In the genomic region with DNA sequence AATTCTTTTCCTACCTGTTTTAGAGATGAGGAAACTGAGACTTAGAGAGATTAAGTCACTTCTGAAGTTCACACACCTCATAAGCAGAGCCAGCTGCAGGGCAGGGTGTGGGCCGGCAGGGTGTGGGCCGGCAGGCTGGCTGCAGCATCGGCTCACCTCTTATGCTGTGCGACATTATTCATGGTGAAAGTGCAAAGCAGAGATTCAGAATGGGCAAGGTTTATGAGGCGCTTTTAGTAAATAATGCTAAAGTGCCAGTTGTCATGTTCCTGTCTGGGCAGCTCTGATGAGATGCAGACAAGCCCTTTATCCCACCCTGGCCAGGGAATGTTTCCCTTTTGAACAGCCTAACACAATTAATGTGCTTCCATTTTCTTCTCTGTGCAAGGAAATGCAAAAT, we compare ENCODE assay signal across 16 cellular contexts. TPM values are rescaled to one million over a fixed set of nuclear protein-coding genes. Genes with fewer than 3 reads are reported as not detected.
"Had no signal": no experiment of that assay in that cellular context is flagged by ENCODE, and none has a peak within 500 bp of the region (broad histone marks: within the 10 kb centered on the region; RNA-seq: fewer than 3 reads in every experiment).

No MANE protein-coding gene starts in this region.

- H3K9me3 ChIP-seq: left ventricle myocardium inferior, neutrophil had no signal

- H3K27me3 ChIP-seq: hepatocyte, neutrophil had no signal

- H3K36me3 ChIP-seq: brain microvascular endothelial cell, left ventricle myocardium inferior, neutrophil had no signal

- H3K27ac ChIP-seq: brain microvascular endothelial cell, epithelial cell of prostate, hepatocyte, left ventricle myocardium inferior, neutrophil had no signal

- H3K36me3 Mint-ChIP-seq: activated CD4-positive, alpha-beta memory T cell treated with anti-CD3 and anti-CD28 coated beads for 36 hours; activated naive CD4-positive, alpha-beta T cell treated with anti-CD3 and anti-CD28 coated beads, Interleukin-2, amount 50 U/mL, for 72 hours; naive thymus-derived CD8-positive, alpha-beta T cell; stimulated activated memory B cell treated with anti-CD40 and anti-IgM and Interleukin-4, amounts not matched to agents 10 μg/mL and 1 μg/mL and 100 μg/mL, for 72 hours had no signal

- H3K4me1 ChIP-seq: left ventricle myocardium inferior had no signal

- H3K4me1 Mint-ChIP-seq: stimulated activated memory B cell treated with anti-CD40 and anti-IgM and Interleukin-4, amounts not matched to agents 10 μg/mL and 1 μg/mL and 100 μg/mL, for 72 hours had no signal

- H2AFZ ChIP-seq: hepatocyte had no signal

- H3K27ac Mint-ChIP-seq: activated CD4-positive, alpha-beta memory T cell treated with anti-CD3 and anti-CD28 coated beads for 36 hours; stimulated activated memory B cell treated with anti-CD40 and anti-IgM and Interleukin-4, amounts not matched to agents 10 μg/mL and 1 μg/mL and 100 μg/mL, for 72 hours had no signal

- DNase-seq: activated CD4-positive, alpha-beta memory T cell treated with anti-CD3 and anti-CD28 coated beads for 36 hours; activated CD4-positive, alpha-beta T cell treated with anti-CD3 and anti-CD28 coated beads for 1 hour; activated gamma-delta T cell; activated T-cell treated with anti-CD3 and anti-CD28 coated beads, Interleukin-2, amount 50 U/mL, for 4 hours; anterior cingulate cortex; brain microvascular endothelial cell; effector memory CD4-positive, alpha-beta T cell; left ventricle myocardium inferior; stimulated activated CD4-positive, alpha-beta T cell treated with anti-CD3 and anti-CD28 coated beads, Interleukin-2, amount 100 ng/mL, for 48 hours; T-helper 1 cell had no signal

- H3K4me3 ChIP-seq: hepatocyte, left ventricle myocardium inferior had no signal

- H3K4me3 Mint-ChIP-seq: activated CD4-positive, alpha-beta memory T cell treated with anti-CD3 and anti-CD28 coated beads for 36 hours; activated T-cell treated with anti-CD3 and anti-CD28 coated beads, Interleukin-2, amount 50 U/mL, for 4 hours; stimulated activated memory B cell treated with anti-CD40 and anti-IgM and Interleukin-4, amounts not matched to agents 10 μg/mL and 1 μg/mL and 100 μg/mL, for 72 hours had no signal

- H3K4me2 ChIP-seq: hepatocyte had no signal

- ATAC-seq: activated naive CD4-positive, alpha-beta T cell treated with anti-CD3 and anti-CD28 coated beads, Interleukin-2, amount 50 U/mL, for 72 hours; activated T-cell treated with anti-CD3 and anti-CD28 coated beads, Interleukin-2, amount 50 U/mL, for 4 hours; stimulated activated memory B cell treated with anti-CD40 and anti-IgM and Interleukin-4, amounts not matched to agents 10 μg/mL and 1 μg/mL and 100 μg/mL, for 72 hours had no signal

- H3K79me2 ChIP-seq: hepatocyte had no signal

- H3K9me3 Mint-ChIP-seq: activated CD4-positive, alpha-beta memory T cell treated with anti-CD3 and anti-CD28 coated beads for 36 hours; activated naive CD4-positive, alpha-beta T cell treated with anti-CD3 and anti-CD28 coated beads, Interleukin-2, amount 50 U/mL, for 72 hours; activated T-cell treated with anti-CD3 and anti-CD28 coated beads, Interleukin-2, amount 50 U/mL, for 4 hours; naive thymus-derived CD8-positive, alpha-beta T cell; stimulated activated memory B cell treated with anti-CD40 and anti-IgM and Interleukin-4, amounts not matched to agents 10 μg/mL and 1 μg/mL and 100 μg/mL, for 72 hours had no signal

RNA-seq across cellular contexts. Expression of gene MAB21L3, which starts 14.6 kb away (rescaled TPM):
- total RNA-seq: activated CD4-positive, alpha-beta memory T cell treated with anti-CD3 and anti-CD28 coated beads for 36 hours; activated naive CD4-positive, alpha-beta T cell treated with anti-CD3 and anti-CD28 coated beads, Interleukin-2, amount 50 U/mL, for 72 hours; activated T-cell treated with anti-CD3 and anti-CD28 coated beads, Interleukin-2, amount 50 U/mL, for 4 hours; left ventricle myocardium inferior; naive thymus-derived CD8-positive, alpha-beta T cell had no signal
- polyA plus RNA-seq: naive thymus-derived CD8-positive, alpha-beta T cell had no signal
